Comparison of ENCODE assay signal across 10 cellular contexts in genomic region chr7:194257-194995, GRCh38. TPM values are rescaled to one million over a fixed set of nuclear protein-coding genes. Genes with fewer than 3 reads are reported as not detected.
DNase-seq lines count a peak whose midpoint lies in the region; ATAC-seq, FAIRE-seq and TF ChIP-seq lines count a peak whose summit lies in the region.
"Had no signal": no experiment of that assay in that cellular context is flagged by ENCODE, and none has a peak within 500 bp of the region (broad histone marks: within the 10 kb centered on the region; RNA-seq: fewer than 3 reads in every experiment).

No MANE protein-coding gene starts in this region.

- H3K9me3 ChIP-seq in A673 (ENCODE audit: low read depth, low read length, poor library complexity, severe bottlenecking) (no peaks in the 10 kb centered on the region), H1 (ENCODE audit: insufficient read depth in 2 of 2, low read depth in 1 of 2, low read length in 1 of 2) (no peaks in the 10 kb centered on the region), mucosa of stomach (ENCODE audit: control insufficient read depth, low read length) (no peaks in the 10 kb centered on the region), Karpas-422 (ENCODE audit: low read length) (no peaks in the 10 kb centered on the region)
- H3K9me3 ChIP-seq: mucosa of descending colon had no signal

- CTCF ChIA-PET in A673 (lab: Charles Lee) (no interaction called here), H1 (lab: Charles Lee; ENCODE audit: partially characterized antibody) (interaction anchor here (0.9 to 1.4 kb wide), 5 partner anchors 13 to 40 kb away, joined by 3 to 7 read pairs (median 3); no protein-coding TSS in a partner anchor)

- no peak overlapping the region for H3K4ac ChIP-seq in H1 (replicated peaks; ENCODE audit: insufficient read length, low read depth, low read length)

- H3K27ac ChIP-seq in A673 (ENCODE audit: low read depth, low read length, poor library complexity, severe bottlenecking) (peak overlapping the region; percentile 19), HL-60 (replicated peaks) (no peak overlapping the region), H1 (ENCODE audit: low read depth, low read length) (no peak overlapping the region), Karpas-422 (ENCODE audit: low read length) (no peak overlapping the region)

- peaks cover 39% of the 10 kb centered on the region for H3K36me3 ChIP-seq in A673 (ENCODE audit: insufficient read depth, low read length, poor library complexity, severe bottlenecking)
- H3K36me3 ChIP-seq in H1 (ENCODE audit: control insufficient read depth in 2 of 4, insufficient read depth in 4 of 4, low read length in 3 of 4) = peaks cover 6 to 23% (median 20%) of the 10 kb centered on the region in 4 experiments
- peaks cover 30% of the 10 kb centered on the region for H3K36me3 ChIP-seq in mucosa of stomach (ENCODE audit: control insufficient read depth, insufficient read depth, low read length)
- H3K36me3 ChIP-seq in Karpas-422 (ENCODE audit: insufficient read depth, low read length) = no peaks in the 10 kb centered on the region

- H3K23me2 ChIP-seq in H1 (ENCODE audit: low read depth, low read length) = peaks cover 17% of the 10 kb centered on the region

- H3K79me2 ChIP-seq in H1 (ENCODE audit: control insufficient read depth in 1 of 2, insufficient read depth in 2 of 2, low read length in 2 of 2) (peaks cover 0 to 25% of the 10 kb centered on the region in 2 experiments; a peak in 2 of 4 replicates), Karpas-422 (ENCODE audit: low read length) (no peaks in the 10 kb centered on the region)

- H3K18ac ChIP-seq in H1 (ENCODE audit: extremely low read depth, low read length) = peak overlapping the region; percentile 87

- no peak overlapping the region for H3K23ac ChIP-seq in H1 (ENCODE audit: insufficient read length)

- H2BK12ac ChIP-seq in H1 (ENCODE audit: low read depth, low read length) = peak overlapping the region; percentile 90; the same call in 1 of the 2 replicates

- H2BK5ac ChIP-seq in H1 (ENCODE audit: low read depth, low read length) = 0 out of 2 replicates have a peak overlapping the region, but pooled peaks have one; percentile 28

- H2AFZ ChIP-seq in H1 (ENCODE audit: low read length) (no peak overlapping the region), Karpas-422 (ENCODE audit: low read length) (no peak overlapping the region)

- H3K56ac ChIP-seq in H1 (replicated peaks; ENCODE audit: insufficient read length, low read depth, low read length) = no peak overlapping the region

- no peak overlapping the region for H3K14ac ChIP-seq in H1 (ENCODE audit: insufficient read length)

- no peak for TF ChIP-seq EP300 in H1 (IDR thresholded peaks at IDR 0.05; ENCODE audit: borderline replicate concordance in 1 of 2, low read depth in 2 of 2, low read length in 2 of 2)

- H4K8ac ChIP-seq in H1 (ENCODE audit: extremely low read depth, insufficient read depth, low read length) = no peak overlapping the region

- no peak overlapping the region; the same call in 1 of the 2 replicates for H2BK20ac ChIP-seq in H1 (ENCODE audit: low read length)

- POLR2A ChIA-PET in A673 (lab: Charles Lee; ENCODE audit: low non-redundant PET) = interaction anchor here (0.6 kb wide), 1 partner anchor 117 kb away, joined by 12 read pairs; no protein-coding TSS in a partner anchor
- POLR2A ChIA-PET in H1 (lab: Charles Lee; ENCODE audit: partially characterized antibody) = interaction anchor here (0.6 to 2.3 kb wide), 8 partner anchors 18 to 74 kb away, joined by 3 to 8 read pairs (median 3); no protein-coding TSS in a partner anchor

- H4K91ac ChIP-seq in H1 (replicated peaks; ENCODE audit: insufficient read length, low read length) = no peak overlapping the region

- no peak overlapping the region for H4K5ac ChIP-seq in H1 (ENCODE audit: insufficient read length, low read depth, low read length)

- no peak for ATAC-seq in GM18520 (IDR thresholded peaks at IDR 0.05; ENCODE audit: unreplicated experiment)

- TSS peak; percentile 11 for BruUV-seq in A673 (replicated peaks; lab: Mats Ljungman, UMichigan)

- H3K4me2 ChIP-seq in H1 (ENCODE audit: insufficient read depth in 1 of 2, low read depth in 2 of 2, low read length in 2 of 2) = peak overlapping the region; percentile 84 to 89
- no peak overlapping the region for H3K4me2 ChIP-seq in Karpas-422 (ENCODE audit: low read depth, low read length, poor library complexity, severe bottlenecking)

- TF ChIP-seq POLR2A in H1 (IDR thresholded peaks at IDR 0.05; ENCODE audit: control extremely low read depth in 1 of 2, low read depth in 2 of 2, low read length in 2 of 2) = no peak

- peak overlapping the region; percentile 40; the same call in 1 of the 2 replicates for H2AK5ac ChIP-seq in H1 (ENCODE audit: low read depth, low read length)

- no peak for FAIRE-seq in H1 (lab: Jason Lieb, UNC)
- FAIRE-seq: G401.6 had no signal

- H3K9ac ChIP-seq in H1 (replicated peaks in 1 of 4; ENCODE audit: extremely low read depth in 1 of 4, low read depth in 3 of 4, low read length in 3 of 4) = peak overlapping the region in 2 of 4 experiments; percentile 28 to 39; a peak in 3 of 7 replicates
- H3K9ac ChIP-seq in mucosa of stomach (ENCODE audit: low read length) = peak overlapping the region; percentile 59
- H3K9ac ChIP-seq in Karpas-422 (ENCODE audit: low read length) = no peak overlapping the region

- intact Hi-C loops in A673 (cut with micrococcal nuclease; ENCODE audit: unreplicated experiment) = no loop called here

- no peak for TF ChIP-seq CTCF in A673 (conservative IDR thresholded peaks at IDR 0.05; ENCODE audit: low read depth, low read length)
- TF ChIP-seq CTCF in HL-60 (IDR thresholded peaks at IDR 0.05; ENCODE audit: insufficient read depth, low read length) = no peak
- no peak for TF ChIP-seq CTCF in H1 (IDR thresholded peaks at IDR 0.05; ENCODE audit: control extremely low read depth in 1 of 3, insufficient read depth in 1 of 3, low read depth in 1 of 3, low read length in 3 of 3)

- TF ChIP-seq RAD21 in H1 (IDR thresholded peaks at IDR 0.05 in 1 of 2, conservative IDR thresholded peaks at IDR 0.05 in 1 of 2; ENCODE audit: low read depth in 2 of 2, low read length in 2 of 2) = no peak

- no peak overlapping the region for H2BK120ac ChIP-seq in H1 (replicated peaks; ENCODE audit: low read depth, low read length)

- peaks cover 19% of the 10 kb centered on the region for H3K4me1 ChIP-seq in A673 (ENCODE audit: insufficient read depth, low read length, poor library complexity, severe bottlenecking)
- peaks cover 0 to 30% (median 20%) of the 10 kb centered on the region in 4 experiments; a peak in 6 of 7 replicates for H3K4me1 ChIP-seq in H1 (replicated peaks in 1 of 4; ENCODE audit: control insufficient read depth in 3 of 4, insufficient read depth in 4 of 4, low read length in 3 of 4)
- peaks cover 41% of the 10 kb centered on the region for H3K4me1 ChIP-seq in mucosa of stomach (ENCODE audit: control insufficient read depth, insufficient read depth, low read length)
- H3K4me1 ChIP-seq in Karpas-422 (ENCODE audit: low read length) = no peaks in the 10 kb centered on the region

- H3K27me3 ChIP-seq in A673 (replicated peaks; ENCODE audit: insufficient read depth, low read depth, low read length, poor library complexity) (no peaks in the 10 kb centered on the region), HL-60 (ENCODE audit: insufficient read depth, poor library complexity, severe bottlenecking) (peaks cover 8% of the 10 kb centered on the region), H1 (replicated peaks in 1 of 4; ENCODE audit: control insufficient read depth in 3 of 4, extremely low read depth in 1 of 4, insufficient read depth in 3 of 4, low read length in 3 of 4) (peaks cover 0 to 9% (median 3%) of the 10 kb centered on the region in 4 experiments; a peak in 4 of 7 replicates), mucosa of stomach (ENCODE audit: control insufficient read depth, insufficient read depth, low read length) (peaks cover 25% of the 10 kb centered on the region), Karpas-422 (ENCODE audit: low read length) (no peaks in the 10 kb centered on the region)

- H3K4me3 ChIP-seq in A673 (ENCODE audit: low read depth, low read length, poor library complexity, severe bottlenecking) = peak overlapping the region; percentile 89
- peak overlapping the region; percentile 60 for H3K4me3 ChIP-seq in HL-60 (replicated peaks; ENCODE audit: insufficient read depth, low read length)
- peak overlapping the region; percentile 47 to 82 (median 62) for H3K4me3 ChIP-seq in H1 (ENCODE audit: extremely low read depth in 1 of 4, insufficient read depth in 2 of 4, low read depth in 3 of 4, low read length in 4 of 4)
- peak overlapping the region; percentile 60 for H3K4me3 ChIP-seq in mucosa of stomach (ENCODE audit: low read length)
- H3K4me3 ChIP-seq in Karpas-422 (ENCODE audit: low read length) = no peak overlapping the region

- WGBS in H1 (ENCODE audit: extremely low coverage in 1 of 2, insufficient coverage in 1 of 2, insufficient read length in 1 of 2, insufficient replicate concordance in 2 of 2, low coverage in 1 of 2, low lambda C conversion rate in 2 of 2, missing lambda C conversion rate in 1 of 2), 2 experiments = 40% methylated on average over 23 of the region's 27 CpGs; no CpG with 5 or more reads in 1 of the 2 experiments

- peaks cover 7% of the 10 kb centered on the region; the same call in 1 of the 2 replicates for H3K79me1 ChIP-seq in H1 (ENCODE audit: low read depth, low read length)

- H3K9me2 ChIP-seq in Karpas-422 (replicated peaks; ENCODE audit: insufficient read depth, low read length) = no peaks in the 10 kb centered on the region

- H2BK15ac ChIP-seq in H1 (ENCODE audit: low read length) = no peak overlapping the region

- no peak for DNase-seq in A673 (ENCODE audit: low spot score)
- DNase-seq in HL-60 (ENCODE audit: low read depth in 1 of 2, low spot score in 1 of 2) = no peak
- DNase-seq in H1 (ENCODE audit: low read depth in 1 of 2, low spot score in 2 of 2) = no peak
- DNase-seq in stimulated activated CD4-positive, alpha-beta T cell treated with anti-CD3 and anti-CD28 coated beads, Interleukin-4, amount 100 ng/mL, for 4 hours = no peak
- no peak for DNase-seq in NCI-H2029 treated with DMSO at 0.1 percent for 48 hours (lab: John Stamatoyannopoulos, UW)
- no peak for DNase-seq in Karpas-422

- H4K20me1 ChIP-seq in H1 (replicated peaks in 1 of 2; ENCODE audit: control insufficient read depth in 1 of 2, insufficient read depth in 2 of 2, low read length in 2 of 2) (peaks cover 5 to 26% of the 10 kb centered on the region in 2 experiments), Karpas-422 (ENCODE audit: insufficient read depth, low read depth, low read length) (no peaks in the 10 kb centered on the region)

RNA-seq across cellular contexts. Expression of gene FAM20C, which starts 2.1 kb away (rescaled TPM):
- total RNA-seq in A673 (2021) = 35.8 and 36.3 TPM in 2 replicates
- 34.7 and 34.8 TPM in 2 replicates for total RNA-seq in H1 (2021; fragmentation: NEBNext Ultra II Directional; extraction: Animal tissue kit (Norgen Biotek cat#: 25700))
- polyA plus RNA-seq in H1 (2011; rRNA removed) = 9.5 and 13.9 TPM in 2 replicates
- polyA plus RNA-seq in H1 (2011; cell fraction: cytosol; rRNA removed) = 10.7 TPM
- polyA plus RNA-seq in H1 (2011; cell fraction: nucleus; rRNA removed) = 21.4 TPM
- 18.4 to 23.9 TPM (median 19.5 TPM) in 4 replicates for polyA plus RNA-seq in H1 (2012, experiment 1 of 2)
- polyA plus RNA-seq in H1 (2012, experiment 2 of 2) = 17.9 TPM
- 21.3 TPM for polyA plus RNA-seq in H1 (2013, experiment 1 of 2)
- polyA plus RNA-seq in H1 (2013, experiment 2 of 2) = 21.1 TPM
- polyA minus RNA-seq in H1 (2011; rRNA and poly(A)+ RNA removed) = 8.9 and 10.4 TPM in 2 replicates
- polyA minus RNA-seq in H1 (2011; cell fraction: cytosol; rRNA and poly(A)+ RNA removed) = 17.1 TPM
- 21.8 TPM for polyA minus RNA-seq in H1 (2011; cell fraction: nucleus; rRNA and poly(A)+ RNA removed)
- total RNA-seq in Karpas-422 (2014; rRNA removed; shearing (Covaris generic); ENCODE audit: low replicate concordance) = not detected in 2 replicates

Comparison
In these comparisons a context has a peak if more than half of its experiments do, and no peak if none do; other contexts are left out.
1. RNA of gene FAM20C, which starts 2.1 kb away (total RNA-seq): 35.8 to 36.3 TPM in A673 and 34.7 to 34.8 TPM in H1; not detected in Karpas-422; every median in the first group is over 10 times any median in the second.